In the genomic region with DNA sequence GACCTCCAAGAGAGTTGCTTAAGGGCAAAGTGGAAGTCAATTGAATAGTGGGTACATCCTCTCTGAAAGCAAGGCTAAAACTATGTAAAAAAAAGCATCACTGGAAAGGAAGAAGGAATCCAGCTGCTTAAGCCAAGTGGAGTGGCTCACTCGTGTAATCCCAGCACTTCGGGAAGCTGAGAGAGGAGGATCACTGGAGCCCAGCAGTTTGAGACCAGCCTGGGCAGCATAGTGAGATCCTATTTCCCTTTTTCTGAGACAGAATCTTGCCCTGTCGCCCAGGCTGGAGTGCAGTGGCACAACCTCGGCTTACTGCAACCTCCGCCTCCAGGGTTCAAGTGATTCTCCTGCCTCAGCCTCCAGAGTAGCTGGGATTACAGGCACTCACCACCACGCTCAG, we compare ENCODE assay signal across 5 cellular contexts. TPM values are rescaled to one million over a fixed set of nuclear protein-coding genes. Genes with fewer than 3 reads are reported as not detected.
DNase-seq lines count a peak whose midpoint lies in the region; ATAC-seq, FAIRE-seq and TF ChIP-seq lines count a peak whose summit lies in the region.
"Not testable (repeated sequence)": the region's sequence is repeated elsewhere in the genome, so short reads cannot be mapped to it uniquely, and the experiment has no call there.

No MANE protein-coding gene starts in this region.

- not testable (repeated sequence) for H3K9ac ChIP-seq in K562 (ENCODE audit: insufficient read depth in 1 of 2, low read depth in 2 of 2, low read length in 2 of 2)

- H3K27ac Mint-ChIP-seq in WTC11 = not testable (repeated sequence)

- H3K9me3 Mint-ChIP-seq in WTC11 = not testable (repeated sequence)

- not testable (repeated sequence) for TF ChIP-seq CTCF in HEK293 (tag by site-specific recombination; IDR thresholded peaks at IDR 0.05); WTC11 (IDR thresholded peaks at IDR 0.05); K562 (IDR thresholded peaks at IDR 0.05 in 2 of 3, conservative IDR thresholded peaks at IDR 0.05 in 1 of 3; ENCODE audit: insufficient read depth in 2 of 3, low read depth in 1 of 3, low read length in 3 of 3); sigmoid colon (IDR thresholded peaks at IDR 0.05)

- not testable (repeated sequence) for TF ChIP-seq RAD21 in K562 (CRISPR knock-in tag; conservative IDR thresholded peaks at IDR 0.05 in 1 of 2, IDR thresholded peaks at IDR 0.05 in 1 of 2)

- BruUV-seq in K562 (replicated peaks; lab: Mats Ljungman, UMichigan) = not testable (repeated sequence)

- H2AFZ ChIP-seq in K562 (ENCODE audit: low read depth, low read length) = not testable (repeated sequence)

- not testable (repeated sequence) for FAIRE-seq in K562 (lab: Jason Lieb, UNC)

- not testable (repeated sequence) for H3K4me1 ChIP-seq in HEK293 (ENCODE audit: control insufficient read depth, insufficient read depth, low read length); K562 (replicated peaks in 1 of 2; ENCODE audit: control insufficient read depth in 2 of 2, insufficient read depth in 2 of 2, low read length in 2 of 2); sigmoid colon

- H3K4me3 Mint-ChIP-seq in WTC11 = not testable (repeated sequence)

- TF ChIP-seq EP300 in K562 (IDR thresholded peaks at IDR 0.05; ENCODE audit: low read length); sigmoid colon (IDR thresholded peaks at IDR 0.05): not testable (repeated sequence)

- 48% methylated on average over 6 of the region's 6 CpGs for WGBS in K562 (ENCODE audit: insufficient coverage, low coverage, missing lambda C conversion rate)
- 87% methylated on average over 6 of the region's 6 CpGs for WGBS in sigmoid colon, 2 donors

- DNase-seq in WTC11 (ENCODE audit: low spot score); K562 (ENCODE audit: extremely low read depth in 1 of 4, low spot score in 3 of 4): not testable (repeated sequence)
- DNase-seq in islet precursor cell = peak; percentile 17
- DNase-seq in sigmoid colon = peak; percentile 13

- not testable (repeated sequence) for TF ChIP-seq POLR2A in K562 (conservative IDR thresholded peaks at IDR 0.05); sigmoid colon (IDR thresholded peaks at IDR 0.05)

- H3K9me3 ChIP-seq in HEK293 (ENCODE audit: control insufficient read depth, insufficient read depth, low read depth, low read length); K562 (replicated peaks; ENCODE audit: control insufficient read depth, insufficient read depth, low read depth, low read length); sigmoid colon: not testable (repeated sequence)

- intact Hi-C loops in K562 (cut with micrococcal nuclease); sigmoid colon (cut with DNase I): not testable (repeated sequence)

- not testable (repeated sequence) for H3K4me3 ChIP-seq in HEK293 (ENCODE audit: low read depth, low read length); K562; sigmoid colon

- not testable (repeated sequence) for H3K27ac ChIP-seq in HEK293 (ENCODE audit: extremely low read depth, low read depth, low read length); K562 (ENCODE audit: extremely low read depth, low read depth, low read length); sigmoid colon

- H3K9me1 ChIP-seq in K562 (ENCODE audit: control insufficient read depth, insufficient read depth, low read length) = not testable (repeated sequence)

- not testable (repeated sequence) for ATAC-seq in WTC11, K562

- not testable (repeated sequence) for H3K36me3 ChIP-seq in HEK293 (ENCODE audit: control insufficient read depth in 2 of 2, insufficient read depth in 1 of 2, low read length in 2 of 2); K562 (ENCODE audit: control insufficient read depth, insufficient read depth, low read length); sigmoid colon

- CTCF ChIA-PET in HEK293 (lab: Yijun Ruan, JAX) (interaction anchor here (0.6 to 0.7 kb wide), 2 partner anchors 9 to 28 kb away, joined by 3 read pairs; no protein-coding TSS in a partner anchor), WTC11 (lab: Charles Lee) (interaction anchor here (1.6 kb wide), 1 partner anchor 124 kb away, joined by 3 read pairs; no protein-coding TSS in a partner anchor)
- CTCF ChIA-PET in K562 (lab: Yijun Ruan, JAX; ENCODE audit: low intra/inter-chr PET ratio) = not testable (repeated sequence)

- H3K27me3 ChIP-seq in K562 (ENCODE audit: control insufficient read depth in 2 of 2, insufficient read depth in 2 of 2, low read length in 2 of 2); sigmoid colon: not testable (repeated sequence)

- POLR2A ChIA-PET in HEK293 (lab: Yijun Ruan, JAX) = interaction anchor here (0.7 kb wide), 1 partner anchor 14 kb away, joined by 5 read pairs; no protein-coding TSS in a partner anchor
- POLR2A ChIA-PET in WTC11 (lab: Charles Lee) = not testable (repeated sequence)
- POLR2A ChIA-PET in K562 (lab: Yijun Ruan, JAX) = interaction anchor here (0.6 to 0.7 kb wide), 2 partner anchors 337 to 766 kb away, joined by 3 read pairs; no protein-coding TSS in a partner anchor

- H3K79me2 ChIP-seq in K562 (ENCODE audit: control insufficient read depth, insufficient read depth, low read length) = not testable (repeated sequence)

- H3K4me1 Mint-ChIP-seq in WTC11 = peaks cover 15% of the 10 kb centered on the region

- not testable (repeated sequence) for H3K4me2 ChIP-seq in K562 (ENCODE audit: insufficient read depth, low read length)

- H4K20me1 ChIP-seq in K562 (replicated peaks; ENCODE audit: control insufficient read depth, insufficient read depth, low read length) = not testable (repeated sequence)

- in situ Hi-C loops in K562 (cut with MboI) = not testable (repeated sequence)

- H3K27me3 Mint-ChIP-seq in WTC11 (ENCODE audit: low read depth) = not testable (repeated sequence)

- H3K36me3 Mint-ChIP-seq in WTC11 = not testable (repeated sequence)

TF ChIP-seq in HEK293, 187 proteins besides CTCF, POLR2A, EP300 and RAD21:
- peak; percentile 55; the same call in 1 of the 2 replicates for TF ChIP-seq ZNF121 (tag by site-specific recombination; IDR thresholded peaks at IDR 0.05)

TF ChIP-seq in WTC11, 78 proteins besides CTCF, POLR2A, EP300 and RAD21:
- peak; percentile 81; the same call in 1 of the 2 replicates for TF ChIP-seq ZNF121 (CRISPR knock-in tag; IDR thresholded peaks at IDR 0.05)

TF ChIP-seq in K562, 482 proteins besides CTCF, POLR2A, EP300 and RAD21:
- peak; percentile 89 for TF ChIP-seq ZNF121 (CRISPR knock-in tag; conservative IDR thresholded peaks at IDR 0.05)
- TF ChIP-seq ESRRA (IDR thresholded peaks at IDR 0.05; ENCODE audit: borderline replicate concordance, low read depth) = 0 out of 2 replicates have a peak, but pooled peaks have one; percentile 8

RNA-seq across cellular contexts. Expression of a gene that starts 6.1 kb away (rescaled TPM):
- total RNA-seq in WTC11 (2021) (218 to 220 TPM (median 219 TPM) in 3 replicates), K562 (2014; rRNA removed) (309 and 365 TPM in 2 replicates), K562 (2014; rRNA removed; fragmentation: Illumina TruSeq; extraction: Trizol) (193 and 203 TPM in 2 replicates), K562 (2015; rRNA removed; fragmentation: Illumina TruSeq; extraction: Trizol) (186 and 188 TPM in 2 replicates), K562 (2021) (369 and 422 TPM in 2 replicates), sigmoid colon (10 to 100 TPM; 60.7 to 74.9 (median 69.1) TPM)
- 146 and 195 TPM in 2 replicates for total RNA-seq in K562 (2011; cell fraction: chromatin; rRNA removed; ENCODE audit: low replicate concordance)
- total RNA-seq in K562 (2011; cell fraction: nucleolus; rRNA removed) = 104 and 109 TPM in 2 replicates
- total RNA-seq in K562 (2011; cell fraction: nucleoplasm; rRNA removed) = 111 and 114 TPM in 2 replicates
- polyA plus RNA-seq in K562 (2011; rRNA removed) (133 and 176 TPM in 2 replicates), K562 (2014; fragmentation: Illumina TruSeq; extraction: Trizol) (423 and 444 TPM in 2 replicates), K562 (2014; fragmentation: Nextera tagmentation; extraction: Ambion mirVana) (10 to 100 TPM; 29.2 to 34.6 TPM), K562 (2014; rRNA removed) (239 and 256 TPM in 2 replicates), sigmoid colon (10 to 100 TPM; 23.4 to 65.8 (median 34.4) TPM)
- polyA plus RNA-seq in K562 (2011; cell fraction: cytosol; rRNA removed) = 163 and 167 TPM in 2 replicates
- 84.0 and 115 TPM in 2 replicates for polyA plus RNA-seq in K562 (2011; cell fraction: nucleus; rRNA removed)
- 265 and 370 TPM in 2 replicates for polyA plus RNA-seq in K562 (2012)
- 362 and 462 TPM in 2 replicates for polyA minus RNA-seq in K562 (2011; rRNA and poly(A)+ RNA removed)
- 160 and 170 TPM in 2 replicates for polyA minus RNA-seq in K562 (2011; cell fraction: cytosol; rRNA and poly(A)+ RNA removed)
- 46.6 and 67.3 TPM in 2 replicates for polyA minus RNA-seq in K562 (2011; cell fraction: nucleus; rRNA and poly(A)+ RNA removed)
